In genomic region chr20:35271073-35271882, GRCh38 we compare ENCODE assay signal across 1 cellular context.
TF ChIP-seq lines count a peak whose summit lies in the region.

No MANE protein-coding gene starts in this region.

TF ChIP-seq in K562, 482 proteins besides CTCF, POLR2A, EP300 and RAD21 (continues in another document):
- TF ChIP-seq TOE1 (IDR thresholded peaks at IDR 0.05; ENCODE audit: borderline replicate concordance) (peak; percentile 68; the same call in 1 of the 2 replicates), TOE1 (CRISPR knock-in tag; IDR thresholded peaks at IDR 0.05; ENCODE audit: borderline replicate concordance, low read depth) (no peak), ARID1B (IDR thresholded peaks at IDR 0.05) (peak; percentile 46; the same call in 1 of the 2 replicates), HDAC1 (IDR thresholded peaks at IDR 0.05) (peak in 1 of 2 experiments; percentile 32; a peak in 1 of 4 replicates), TBP (optimal IDR thresholded peaks at IDR 0.05; ENCODE audit: low read depth, low read length) (peak; percentile 31), DPF2 (IDR thresholded peaks at IDR 0.05) (peak; percentile 62; the same call in 1 of the 2 replicates), MAFG (tag; conservative IDR thresholded peaks at IDR 0.05) (peak; percentile 76), CTCFL (IDR thresholded peaks at IDR 0.05; ENCODE audit: borderline replicate concordance, insufficient read depth, low read depth, low read length, poor library complexity, severe bottlenecking) (peak; percentile 58), ZFX (CRISPR knock-in tag; IDR thresholded peaks at IDR 0.05) (peak; percentile 56), NRF1 (conservative IDR thresholded peaks at IDR 0.05 in 1 of 2, IDR thresholded peaks at IDR 0.05 in 1 of 2) (peak; percentile 66 to 71), BCLAF1 (IDR thresholded peaks at IDR 0.05; ENCODE audit: borderline replicate concordance in 1 of 2, control insufficient read depth in 1 of 2, low read depth in 2 of 2, low read length in 1 of 2) (no peak), POLR2G (IDR thresholded peaks at IDR 0.05; ENCODE audit: low read depth, low read length) (peak; percentile 42; the same call in 1 of the 2 replicates), ZNF232 (CRISPR knock-in tag; IDR thresholded peaks at IDR 0.05) (no peak), CEBPG (CRISPR knock-in tag; IDR thresholded peaks at IDR 0.05) (0 out of 2 replicates have a peak, but pooled peaks have one; percentile 24), CEBPG (tag; conservative IDR thresholded peaks at IDR 0.05 in 1 of 2, IDR thresholded peaks at IDR 0.05 in 1 of 2) (no peak), ATF3 (IDR thresholded peaks at IDR 0.05) (peak; percentile 75), ATF3 (CRISPR knock-in tag; conservative IDR thresholded peaks at IDR 0.05) (no peak), HMBOX1 (IDR thresholded peaks at IDR 0.05) (0 out of 2 replicates have a peak, but pooled peaks have one; percentile 32), U2AF1 (optimal IDR thresholded peaks at IDR 0.05; ENCODE audit: low read depth, low read length) (no peak), SUPT5H (IDR thresholded peaks at IDR 0.05) (peak; percentile 40; the same call in 1 of the 2 replicates), PKNOX1 (IDR thresholded peaks at IDR 0.05) (peak; percentile 38; the same call in 1 of the 2 replicates), MAFF (IDR thresholded peaks at IDR 0.05; ENCODE audit: low read length) (peak; percentile 50; the same call in 1 of the 2 replicates), JUN (IDR thresholded peaks at IDR 0.05; ENCODE audit: borderline replicate concordance, low read depth, low read length) (peak; percentile 85), JUN (CRISPR knock-in tag; IDR thresholded peaks at IDR 0.05; ENCODE audit: borderline replicate concordance) (no peak), SMARCA4 (IDR thresholded peaks at IDR 0.05) (peak; percentile 46; the same call in 1 of the 2 replicates), C11orf30 (IDR thresholded peaks at IDR 0.05; ENCODE audit: low read depth) (peak; percentile 92), MCM2 (IDR thresholded peaks at IDR 0.05; ENCODE audit: low read depth) (no peak), CXXC5 (CRISPR knock-in tag; IDR thresholded peaks at IDR 0.05) (0 out of 2 replicates have a peak, but pooled peaks have one; percentile 10), ARNT (IDR thresholded peaks at IDR 0.05) (0 out of 4 replicates have a peak, but pooled peaks of 1 of the 2 experiments have one; percentile 17), MEIS2 (IDR thresholded peaks at IDR 0.05; ENCODE audit: partially characterized antibody) (peak; percentile 9), RAD51 (IDR thresholded peaks at IDR 0.05; ENCODE audit: borderline replicate concordance, low read depth) (peak; percentile 75), E2F3 (CRISPR knock-in tag; IDR thresholded peaks at IDR 0.05) (no peak), ETS2 (tag; IDR thresholded peaks at IDR 0.05; ENCODE audit: borderline replicate concordance, poor library complexity, severe bottlenecking) (no peak), JUND (IDR thresholded peaks at IDR 0.05; ENCODE audit: borderline replicate concordance, low read depth, low read length) (peak; percentile 86), JUND (tag; IDR thresholded peaks at IDR 0.05; ENCODE audit: borderline replicate concordance, low read depth, low read length) (peak; percentile 79; the same call in 2 of the 3 replicates), L3MBTL2 (IDR thresholded peaks at IDR 0.05) (peak; percentile 39; the same call in 1 of the 2 replicates), SETDB1 (IDR thresholded peaks at IDR 0.05; ENCODE audit: low read length) (peak; percentile 15), ATF7 (IDR thresholded peaks at IDR 0.05) (peak; percentile 85), ZNF316 (IDR thresholded peaks at IDR 0.05) (peak; percentile 90), ZFP91 (CRISPR knock-in tag; IDR thresholded peaks at IDR 0.05) (no peak), UBTF (IDR thresholded peaks at IDR 0.05; ENCODE audit: borderline replicate concordance in 1 of 2, low read depth in 2 of 2, low read length in 2 of 2) (peak in 1 of 2 experiments; percentile 78; a peak in 1 of 4 replicates), USF1 (CRISPR knock-in tag; IDR thresholded peaks at IDR 0.05) (peak; percentile 83), NFE2 (IDR thresholded peaks at IDR 0.05; ENCODE audit: low read depth) (peak; percentile 82), NR2C2 (CRISPR knock-in tag; IDR thresholded peaks at IDR 0.05) (no peak), NR2C2 (tag; IDR thresholded peaks at IDR 0.05) (0 out of 2 replicates have a peak, but pooled peaks have one; percentile 49), RB1 (IDR thresholded peaks at IDR 0.05; ENCODE audit: low read depth) (0 out of 2 replicates have a peak, but pooled peaks have one; percentile 22), KDM5B (IDR thresholded peaks at IDR 0.05; ENCODE audit: insufficient replicate concordance, low read depth, low read length) (peak; percentile 61), PHF8 (IDR thresholded peaks at IDR 0.05; ENCODE audit: borderline replicate concordance, low read length) (peak; percentile 41; the same call in 1 of the 2 replicates), TAF1 (IDR thresholded peaks at IDR 0.05; ENCODE audit: control insufficient read depth, extremely low read depth, insufficient read depth, low read length, severe bottlenecking) (peak; percentile 26), SMARCE1 (IDR thresholded peaks at IDR 0.05) (0 out of 2 replicates have a peak, but pooled peaks have one; percentile 41), BRD9 (IDR thresholded peaks at IDR 0.05; ENCODE audit: low read depth, partially characterized antibody) (peak; percentile 26), ZFP36 (IDR thresholded peaks at IDR 0.05; ENCODE audit: low read depth, low read length, partially characterized antibody) (peak; percentile 7), ETV6 (IDR thresholded peaks at IDR 0.05; ENCODE audit: borderline replicate concordance in 1 of 2, low read depth in 2 of 2, low read length in 1 of 2) (no peak), ETV6 (CRISPR knock-in tag; IDR thresholded peaks at IDR 0.05; ENCODE audit: borderline replicate concordance) (no peak)
